1 cellular context compared by ENCODE assay signal in genomic region chr2:239305222-239305575, GRCh38.
TF ChIP-seq lines count a peak whose summit lies in the region.

No MANE protein-coding gene starts in this region.

TF ChIP-seq in H1, 55 proteins besides CTCF, POLR2A, EP300 and RAD21:
- no peak for TF ChIP-seq SUZ12 (IDR thresholded peaks at IDR 0.05; ENCODE audit: low read length)
- no peak for TF ChIP-seq CHD7 (IDR thresholded peaks at IDR 0.05; ENCODE audit: insufficient replicate concordance, low read length)
- no peak for TF ChIP-seq USF2 (IDR thresholded peaks at IDR 0.05; ENCODE audit: low read length)
- no peak for TF ChIP-seq POU5F1 (IDR thresholded peaks at IDR 0.05; ENCODE audit: low read depth, low read length)
